In genomic region chr4:155758500-155759371, GRCh38 we compare ENCODE assay signal across 8 cellular contexts. TPM values are rescaled to one million over a fixed set of nuclear protein-coding genes. Genes with fewer than 3 reads are reported as not detected.
DNase-seq lines count a peak whose midpoint lies in the region; ATAC-seq and TF ChIP-seq lines count a peak whose summit lies in the region.

TSS of gene GUCY1B1 (plus strand) at chr4:155759021. CDS start at chr4:155759141, 120 bp downstream.

- no peaks in the 10 kb centered on the region for H4K20me1 ChIP-seq in PC-3 (ENCODE audit: low read length)

- H3K36me3 ChIP-seq in PC-3 (ENCODE audit: low read depth, low read length) = no peaks in the 10 kb centered on the region

- peaks cover 0 to 6% (median 0%) of the 10 kb centered on the region in 3 donors for H3K27me3 Mint-ChIP-seq in naive B cell
- peaks cover 21% of the 10 kb centered on the region for H3K27me3 Mint-ChIP-seq in stimulated activated memory B cell treated with anti-CD40 and anti-IgM and Interleukin-4, amounts not matched to agents 10 μg/mL and 1 μg/mL and 100 μg/mL, for 72 hours

- POLR2A ChIA-PET in PC-3 (lab: Charles Lee; ENCODE audit: unreplicated experiment) = interaction anchor here (0.6 kb wide), 1 partner anchor 30 kb away, joined by 3 read pairs; no protein-coding TSS in a partner anchor

- DNase-seq in ACHN (peak; percentile 91), PC-3 (peak; percentile 86), fibroblast of peridontal ligament (ENCODE audit: extremely low read depth) (peak; percentile 91), naive B cell (peak; percentile 93)
- DNase-seq in activated T-helper 9 cell treated with anti-CD3 and anti-CD28 coated beads, Interleukin-2, amount 50 U/mL, for 16 hours (ENCODE audit: low read depth) = peak; percentile 12

- ATAC-seq in GM18861 (IDR thresholded peaks at IDR 0.05; ENCODE audit: unreplicated experiment) (peak; percentile 96), HG03066 (IDR thresholded peaks at IDR 0.05; ENCODE audit: low read depth, unreplicated experiment) (peak; percentile 94), PC-3 (peak; percentile 96), naive B cell (ENCODE audit: low read depth in 2 of 2) (peak; percentile 94 to 96)
- peak; percentile 89 for ATAC-seq in stimulated activated memory B cell treated with anti-CD40 and anti-IgM and Interleukin-4, amounts not matched to agents 10 μg/mL and 1 μg/mL and 100 μg/mL, for 72 hours

- no peaks in the 10 kb centered on the region for H3K4me1 ChIP-seq in PC-3 (ENCODE audit: insufficient read depth, low read length)

- peak within 1 kb of the TSS; percentile 80 for H3K4me3 ChIP-seq in PC-3 (ENCODE audit: low read length)

- H3K4me1 Mint-ChIP-seq in naive B cell = peaks cover 8 to 9% (median 8%) of the 10 kb centered on the region in 3 donors
- no peaks in the 10 kb centered on the region for H3K4me1 Mint-ChIP-seq in stimulated activated memory B cell treated with anti-CD40 and anti-IgM and Interleukin-4, amounts not matched to agents 10 μg/mL and 1 μg/mL and 100 μg/mL, for 72 hours

- CTCF ChIA-PET in PC-3 (lab: Charles Lee) = interaction anchor here (0.5 kb wide), 1 partner anchor 491 kb away, joined by 3 read pairs; no protein-coding TSS in a partner anchor

- intact Hi-C loops in PC-3 (cut with micrococcal nuclease) = no loop called here

- peak; percentile 42 for TF ChIP-seq CTCF in PC-3 (conservative IDR thresholded peaks at IDR 0.05; ENCODE audit: low read depth, low read length)

- H3K27me3 ChIP-seq in PC-3 (ENCODE audit: low read length) = no peaks in the 10 kb centered on the region

- H3K4me2 ChIP-seq in PC-3 (ENCODE audit: low read length) = peak within 1 kb of the TSS; percentile 95

- no TSS peak for BruUV-seq in PC-3 (replicated peaks; lab: Mats Ljungman, UMichigan)

- in situ Hi-C loops in ACHN (cut with HindIII; ENCODE audit: low pct_ligation_motif_present, low pct_unique_long_range_greater_than_20kb, low sequenced_read_pairs) = no loop called here

- peak within 1 kb of the TSS; percentile 73 to 92 (median 88) for H3K4me3 Mint-ChIP-seq in naive B cell
- peak within 1 kb of the TSS; percentile 39 for H3K4me3 Mint-ChIP-seq in stimulated activated memory B cell treated with anti-CD40 and anti-IgM and Interleukin-4, amounts not matched to agents 10 μg/mL and 1 μg/mL and 100 μg/mL, for 72 hours

- peak within 1 kb of the TSS; percentile 50 for H3K9ac ChIP-seq in PC-3 (ENCODE audit: low read length)

- peaks cover 0 to 3% (median 0%) of the 10 kb centered on the region in 7 donors for H3K9me3 Mint-ChIP-seq in naive B cell
- H3K9me3 Mint-ChIP-seq in stimulated activated memory B cell treated with anti-CD40 and anti-IgM and Interleukin-4, amounts not matched to agents 10 μg/mL and 1 μg/mL and 100 μg/mL, for 72 hours = peaks cover 2% of the 10 kb centered on the region

- H3K36me3 Mint-ChIP-seq in naive B cell = peaks cover 0 to 5% of the 10 kb centered on the region in 2 donors
- H3K36me3 Mint-ChIP-seq in stimulated activated memory B cell treated with anti-CD40 and anti-IgM and Interleukin-4, amounts not matched to agents 10 μg/mL and 1 μg/mL and 100 μg/mL, for 72 hours = no peaks in the 10 kb centered on the region

- no peaks in the 10 kb centered on the region for H3K79me2 ChIP-seq in PC-3 (ENCODE audit: low read length)

- peak within 1 kb of the TSS; percentile 92 for H2AFZ ChIP-seq in PC-3 (ENCODE audit: low read length)

- H3K9me2 ChIP-seq in PC-3 (replicated peaks; ENCODE audit: low read length) = no peaks in the 10 kb centered on the region

- no peaks in the 10 kb centered on the region for H3K9me3 ChIP-seq in PC-3 (ENCODE audit: low read length)

- no peak within 1 kb of the TSS for H3K27ac ChIP-seq in PC-3 (ENCODE audit: low read length)

- peak within 1 kb of the TSS; percentile 16 to 91 (median 53) for H3K27ac Mint-ChIP-seq in naive B cell
- H3K27ac Mint-ChIP-seq in stimulated activated memory B cell treated with anti-CD40 and anti-IgM and Interleukin-4, amounts not matched to agents 10 μg/mL and 1 μg/mL and 100 μg/mL, for 72 hours = no peak within 1 kb of the TSS

- no peaks in the 10 kb centered on the region for H3F3A ChIP-seq in PC-3 (ENCODE audit: low read length, unreplicated experiment)

RNA-seq across cellular contexts. Expression of gene GUCY1B1, which starts in this region (rescaled TPM):
- total RNA-seq in PC-3 (2014; rRNA removed) = 3.1 and 4.4 TPM in 2 replicates
- polyA plus RNA-seq in naive B cell (ENCODE audit: low read depth in 6 of 6) = 1 to 10 TPM in 4 of 6 donors, under 1 TPM in 2; 0.38 to 3.2 (median 1.3) TPM

Comparison
In these comparisons a context has a peak if more than half of its experiments do, and no peak if none do; other contexts are left out.
1. DNase-seq: peak in every context shown above with its lines; median percentile 93 in naive B cell; 91 in ACHN; 91 in fibroblast of peridontal ligament; 86 in PC-3; 12 in activated T-helper 9 cell treated with anti-CD3 and anti-CD28 coated beads, Interleukin-2, amount 50 U/mL, for 16 hours.